11 cellular contexts compared by ENCODE assay signal in the genomic region with DNA sequence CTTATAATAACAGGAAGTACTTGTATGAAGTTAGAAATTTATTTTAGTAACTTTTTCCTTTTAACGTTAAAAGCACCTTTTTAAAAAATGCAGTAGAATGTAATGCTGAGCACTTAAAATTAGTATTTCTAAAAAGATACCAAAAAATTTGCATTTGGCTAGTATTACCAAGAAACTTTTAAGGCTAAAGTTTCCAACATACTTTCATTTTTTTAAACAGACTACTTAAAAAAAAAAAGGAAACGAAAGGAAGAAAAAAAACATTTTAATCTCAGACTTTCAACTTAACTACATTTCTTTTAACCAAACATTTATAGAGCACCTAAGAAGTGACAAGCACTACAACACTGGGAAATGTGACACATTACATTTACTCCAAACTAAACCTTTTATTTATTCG. TPM values are rescaled to one million over a fixed set of nuclear protein-coding genes. Genes with fewer than 3 reads are reported as not detected.
DNase-seq lines count a peak whose midpoint lies in the region; ATAC-seq and TF ChIP-seq lines count a peak whose summit lies in the region.
"Had no signal": no experiment of that assay in that cellular context is flagged by ENCODE, and none has a peak within 500 bp of the region (broad histone marks: within the 10 kb centered on the region; RNA-seq: fewer than 3 reads in every experiment).

No MANE protein-coding gene starts in this region.

- no peaks in the 10 kb centered on the region for H3K27me3 Mint-ChIP-seq in activated T-helper 2 cell treated with anti-CD3 and anti-CD28 coated beads, Interferon-gamma antibody, Interleukin-2, Interleukin-4, amounts not matched to agents 10 μg/mL and 5 μg/mL and 100 μg/mL, durations not matched to agents 14 hours and 24 hours and 36 hours (ENCODE audit: low read depth)
- no peaks in the 10 kb centered on the region for H3K27me3 Mint-ChIP-seq in type B pancreatic cell

- TF ChIP-seq CTCF in left ventricle myocardium inferior (IDR thresholded peaks at IDR 0.05; ENCODE audit: borderline replicate concordance): no peak
- no peak for TF ChIP-seq CTCF in kidney epithelial cell (IDR thresholded peaks at IDR 0.05; ENCODE audit: insufficient read depth, low read length, poor library complexity, severe bottlenecking)
- TF ChIP-seq CTCF in type B pancreatic cell (conservative IDR thresholded peaks at IDR 0.05): no peak

- H3K36me3 ChIP-seq in left ventricle myocardium inferior (no peaks in the 10 kb centered on the region), kidney epithelial cell (ENCODE audit: control insufficient read depth, insufficient read depth, low read length) (no peaks in the 10 kb centered on the region)

- H3K4me3 ChIP-seq in left ventricle myocardium inferior: peak overlapping the region; percentile 96
- H3K4me3 ChIP-seq in kidney epithelial cell (ENCODE audit: low read depth, low read length): peak overlapping the region; percentile 7

- no peak overlapping the region for H3K27ac ChIP-seq in left ventricle myocardium inferior (replicated peaks)

- ATAC-seq in left ventricle myocardium superior (no peak), GM19324 (IDR thresholded peaks at IDR 0.05; ENCODE audit: low FRiP score, unreplicated experiment) (no peak), HG02852 (IDR thresholded peaks at IDR 0.05; ENCODE audit: unreplicated experiment) (no peak)

- peaks cover 89% of the 10 kb centered on the region for H3K4me1 ChIP-seq in left ventricle myocardium inferior

- no peaks in the 10 kb centered on the region for H3K9me3 Mint-ChIP-seq in activated T-helper 2 cell treated with anti-CD3 and anti-CD28 coated beads, Interferon-gamma antibody, Interleukin-2, Interleukin-4, amounts not matched to agents 10 μg/mL and 5 μg/mL and 100 μg/mL, durations not matched to agents 14 hours and 24 hours and 36 hours
- H3K9me3 Mint-ChIP-seq in type B pancreatic cell: no peaks in the 10 kb centered on the region

- peak overlapping the region; percentile 98 for H3K4me3 Mint-ChIP-seq in activated T-helper 2 cell treated with anti-CD3 and anti-CD28 coated beads, Interferon-gamma antibody, Interleukin-2, Interleukin-4, amounts not matched to agents 10 μg/mL and 5 μg/mL and 100 μg/mL, durations not matched to agents 14 hours and 24 hours and 36 hours (ENCODE audit: low read depth)
- peak overlapping the region; percentile 96 for H3K4me3 Mint-ChIP-seq in type B pancreatic cell

- peaks cover 35% of the 10 kb centered on the region for H3K36me3 Mint-ChIP-seq in activated T-helper 2 cell treated with anti-CD3 and anti-CD28 coated beads, Interferon-gamma antibody, Interleukin-2, Interleukin-4, amounts not matched to agents 10 μg/mL and 5 μg/mL and 100 μg/mL, durations not matched to agents 14 hours and 24 hours and 36 hours (ENCODE audit: low read depth)
- H3K36me3 Mint-ChIP-seq in type B pancreatic cell: peaks cover 20% of the 10 kb centered on the region

- DNase-seq in left ventricle myocardium inferior (no peak), left ventricle myocardium superior (no peak), kidney epithelial cell (ENCODE audit: low read depth) (no peak), type B pancreatic cell (ENCODE audit: extremely low spot score, unreplicated experiment) (no peak)
- no peak for DNase-seq in activated T-helper 2 cell treated with anti-CD3 and anti-CD28 coated beads, Interferon-gamma antibody, Interleukin-2, Interleukin-4, amounts not matched to agents 10 μg/mL and 5 μg/mL and 100 μg/mL, durations not matched to agents 14 hours and 24 hours and 36 hours (ENCODE audit: low spot score)
- DNase-seq in stimulated activated CD8-positive, alpha-beta memory T cell treated with anti-CD3 and anti-CD28 coated beads, Interleukin-4, amount 100 ng/mL, for 48 hours: no peak
- DNase-seq: Calu3, dermis blood vessel endothelial cell, nucleus accumbens had no signal

- no peak overlapping the region for H3K27ac Mint-ChIP-seq in activated T-helper 2 cell treated with anti-CD3 and anti-CD28 coated beads, Interferon-gamma antibody, Interleukin-2, Interleukin-4, amounts not matched to agents 10 μg/mL and 5 μg/mL and 100 μg/mL, durations not matched to agents 14 hours and 24 hours and 36 hours
- no peak overlapping the region for H3K27ac Mint-ChIP-seq in type B pancreatic cell

- H3K4me1 Mint-ChIP-seq in activated T-helper 2 cell treated with anti-CD3 and anti-CD28 coated beads, Interferon-gamma antibody, Interleukin-2, Interleukin-4, amounts not matched to agents 10 μg/mL and 5 μg/mL and 100 μg/mL, durations not matched to agents 14 hours and 24 hours and 36 hours (ENCODE audit: low read depth): peaks cover 41% of the 10 kb centered on the region
- H3K4me1 Mint-ChIP-seq in type B pancreatic cell (ENCODE audit: unreplicated experiment): peaks cover 25% of the 10 kb centered on the region

- H3K9me3 ChIP-seq in left ventricle myocardium inferior (replicated peaks): no peaks in the 10 kb centered on the region

- no peaks in the 10 kb centered on the region for H3K27me3 ChIP-seq in left ventricle myocardium inferior (ENCODE audit: low read depth)
- H3K27me3 ChIP-seq in kidney epithelial cell (ENCODE audit: control insufficient read depth, insufficient read depth, low read length): no peaks in the 10 kb centered on the region

- intact Hi-C loops in left ventricle myocardium inferior (cut with micrococcal nuclease): loop anchor here (10.0 kb wide), 1 partner anchor 70 kb away; no protein-coding TSS in a partner anchor
- intact Hi-C loops in left ventricle myocardium superior (cut with micrococcal nuclease): loop anchor here (5.0 kb wide), 1 partner anchor 42 kb away; the partner anchor contains the start of gene TBCE
- intact Hi-C loops in activated T-helper 2 cell treated with anti-CD3 and anti-CD28 coated beads, Interferon-gamma antibody, Interleukin-2, Interleukin-4, amounts not matched to agents 10 μg/mL and 5 μg/mL and 100 μg/mL, durations not matched to agents 14 hours and 24 hours and 36 hours (cut with micrococcal nuclease): loop anchor here (5.0 to 10.0 kb wide), 3 partner anchors 542 to 850 kb away; partner anchors contain the start of genes LYST and TARBP1

RNA-seq across cellular contexts. Expression of gene ARID4B, which starts 2.8 kb away (rescaled TPM):
- total RNA-seq in left ventricle myocardium inferior: 15.7 TPM
- total RNA-seq in left ventricle myocardium superior: 18.3 TPM
- 49.6 and 55.3 TPM in 2 replicates for total RNA-seq in activated T-helper 2 cell treated with anti-CD3 and anti-CD28 coated beads, Interferon-gamma antibody, Interleukin-2, Interleukin-4, amounts not matched to agents 10 μg/mL and 5 μg/mL and 100 μg/mL, durations not matched to agents 14 hours and 24 hours and 36 hours
- total RNA-seq in kidney epithelial cell: 20.0 and 20.3 TPM in 2 replicates
- total RNA-seq in type B pancreatic cell (ENCODE audit: low replicate concordance): 33.5 and 42.4 TPM in 2 replicates

RNA-seq across cellular contexts. Expression of gene GGPS1, which starts 3.2 kb away (rescaled TPM):
- total RNA-seq in left ventricle myocardium inferior (30.2 TPM), left ventricle myocardium superior (29.8 TPM), kidney epithelial cell (30.5 and 34.9 TPM in 2 replicates), type B pancreatic cell (ENCODE audit: low replicate concordance) (33.9 and 45.5 TPM in 2 replicates)
- 30.4 and 33.7 TPM in 2 replicates for total RNA-seq in activated T-helper 2 cell treated with anti-CD3 and anti-CD28 coated beads, Interferon-gamma antibody, Interleukin-2, Interleukin-4, amounts not matched to agents 10 μg/mL and 5 μg/mL and 100 μg/mL, durations not matched to agents 14 hours and 24 hours and 36 hours

RNA-seq across cellular contexts. Expression of gene TBCE, which starts 42.1 kb away (rescaled TPM):
- total RNA-seq in left ventricle myocardium inferior (17.2 TPM), left ventricle myocardium superior (18.7 TPM), kidney epithelial cell (21.8 and 24.7 TPM in 2 replicates), type B pancreatic cell (ENCODE audit: low replicate concordance) (25.2 and 30.3 TPM in 2 replicates)
- 25.0 and 28.2 TPM in 2 replicates for total RNA-seq in activated T-helper 2 cell treated with anti-CD3 and anti-CD28 coated beads, Interferon-gamma antibody, Interleukin-2, Interleukin-4, amounts not matched to agents 10 μg/mL and 5 μg/mL and 100 μg/mL, durations not matched to agents 14 hours and 24 hours and 36 hours
